ENCODE assay signal across 14 cellular contexts in genomic region chr19:54747614-54748322, GRCh38. TPM values are rescaled to one million over a fixed set of nuclear protein-coding genes. Genes with fewer than 3 reads are reported as not detected.
A peak's percentile ranks its signal among the peaks of the same experiment; 100 is the strongest.
DNase-seq lines count a peak whose midpoint lies in the region; ATAC-seq and TF ChIP-seq lines count a peak whose summit lies in the region.
"Not testable (repeated sequence)": the region's sequence is repeated elsewhere in the genome, so short reads cannot be mapped to it uniquely, and the experiment has no call there.
"Had no signal": no experiment of that assay in that cellular context is flagged by ENCODE, and none has a peak within 500 bp of the region (broad histone marks: within the 10 kb centered on the region; RNA-seq: fewer than 3 reads in every experiment).

No MANE protein-coding gene starts in this region.

- peak; percentile 45 for DNase-seq in A172 (ENCODE audit: low spot score)
- DNase-seq in GF-D8 (lab: John Stamatoyannopoulos, UW), result peak; percentile 64
- peak; percentile 6 for DNase-seq in KBM-7
- DNase-seq in MV-4-11 (lab: John Stamatoyannopoulos, UW), result peak; percentile 98
- peak; percentile 40 for DNase-seq in OCI-M1 (lab: John Stamatoyannopoulos, UW)
- peak; percentile 52 to 71 for DNase-seq in SJSA1 (ENCODE audit: low read depth in 1 of 2, low spot score in 2 of 2)
- peak; percentile 83 for DNase-seq in MCF 10A (ENCODE audit: unreplicated experiment)
- DNase-seq in naive thymus-derived CD4-positive, alpha-beta T cell, result not testable (repeated sequence)

- peak; percentile 54 for ATAC-seq in naive thymus-derived CD4-positive, alpha-beta T cell

- in situ Hi-C loops in KBM-7 (cut with MboI; ENCODE audit: low pct_unique_long_range_greater_than_20kb, low sequenced_read_pairs), result not testable (repeated sequence)

- not testable (repeated sequence) for H3K9me3 ChIP-seq in SJSA1 (replicated peaks); naive thymus-derived CD4-positive, alpha-beta T cell (ENCODE audit: control insufficient read depth in 2 of 3, low read length in 3 of 3)

- not testable (repeated sequence) for H3K27ac Mint-ChIP-seq in MCF 10A (ENCODE audit: low read depth, unreplicated experiment); naive thymus-derived CD4-positive, alpha-beta T cell

- H3K4me3 Mint-ChIP-seq in MCF 10A (ENCODE audit: unreplicated experiment); naive thymus-derived CD4-positive, alpha-beta T cell: not testable (repeated sequence)

- H3K27me3 ChIP-seq in SJSA1 (replicated peaks); naive thymus-derived CD4-positive, alpha-beta T cell (ENCODE audit: control insufficient read depth in 2 of 2, insufficient read depth in 2 of 2, low read length in 2 of 2): not testable (repeated sequence)

- CTCF ChIA-PET in MCF 10A (lab: Yijun Ruan, JAX); naive thymus-derived CD4-positive, alpha-beta T cell (lab: Charles Lee): not testable (repeated sequence)

- not testable (repeated sequence) for BruUV-seq in MCF 10A (replicated peaks; lab: Mats Ljungman, UMichigan)

- intact Hi-C loops in MCF 10A (cut with micrococcal nuclease); naive thymus-derived CD4-positive, alpha-beta T cell (cut with micrococcal nuclease): not testable (repeated sequence)

- TF ChIP-seq CTCF in MCF 10A (IDR thresholded peaks at IDR 0.05; ENCODE audit: unreplicated experiment), result not testable (repeated sequence)

- not testable (repeated sequence) for H3K4me1 Mint-ChIP-seq in MCF 10A (ENCODE audit: insufficient read depth, unreplicated experiment); naive thymus-derived CD4-positive, alpha-beta T cell

- H3K36me3 Mint-ChIP-seq in MCF 10A (ENCODE audit: insufficient read depth, unreplicated experiment); naive thymus-derived CD4-positive, alpha-beta T cell: not testable (repeated sequence)

- H3K27me3 Mint-ChIP-seq in MCF 10A (ENCODE audit: insufficient read depth, unreplicated experiment), result not testable (repeated sequence)
- peaks cover 0 to 27% (median 0%) of the 10 kb centered on the region in 5 donors for H3K27me3 Mint-ChIP-seq in naive thymus-derived CD4-positive, alpha-beta T cell

- H3K9me3 Mint-ChIP-seq in MCF 10A (ENCODE audit: unreplicated experiment), result peaks cover 27% of the 10 kb centered on the region
- H3K9me3 Mint-ChIP-seq in naive thymus-derived CD4-positive, alpha-beta T cell, result peaks cover 0 to 29% (median 4%) of the 10 kb centered on the region in 11 donors

- not testable (repeated sequence) for H3K4me3 ChIP-seq in SJSA1; naive thymus-derived CD4-positive, alpha-beta T cell (ENCODE audit: low read length)

- POLR2A ChIA-PET in MCF 10A (lab: Yijun Ruan, JAX), result interaction anchor here (1.1 to 1.3 kb wide), 2 partner anchors 9 to 16 kb away, joined by 4 read pairs; no protein-coding TSS in a partner anchor
- POLR2A ChIA-PET in naive thymus-derived CD4-positive, alpha-beta T cell (lab: Charles Lee), result not testable (repeated sequence)

- not testable (repeated sequence) for H3K4me1 ChIP-seq in SJSA1 (replicated peaks); naive thymus-derived CD4-positive, alpha-beta T cell (ENCODE audit: control insufficient read depth in 2 of 2, insufficient read depth in 2 of 2, low read length in 2 of 2)

- not testable (repeated sequence) for H3K36me3 ChIP-seq in SJSA1; naive thymus-derived CD4-positive, alpha-beta T cell (ENCODE audit: control insufficient read depth in 2 of 3, insufficient read depth in 3 of 3, low read length in 3 of 3)

- H3K27ac ChIP-seq in SJSA1, result peak overlapping the region; percentile 19; the same call in 1 of the 2 replicates
- H3K27ac ChIP-seq in naive thymus-derived CD4-positive, alpha-beta T cell (ENCODE audit: low read depth, low read length), result not testable (repeated sequence)

RNA-seq across cellular contexts. Expression of gene KIR2DL3, which starts 9.5 kb away (rescaled TPM):
- not detected in 2 replicates for total RNA-seq in A172 (2014; rRNA removed; shearing (Covaris generic))
- not detected in 2 replicates for total RNA-seq in SJSA1 (2014; rRNA removed; shearing (Covaris generic))
- total RNA-seq in MCF 10A (2022), result not detected in 2 replicates
- 1 to 10 TPM in 1 of 5 experiments, under 1 TPM in 1, not detected in 3; 0.27 to 4.0 TPM for total RNA-seq in naive thymus-derived CD4-positive, alpha-beta T cell
- polyA plus RNA-seq in naive thymus-derived CD4-positive, alpha-beta T cell, result under 1 TPM in 1 of 2 donors, not detected in 1; 0.11 TPM
- total RNA-seq: Calu3; CD4-positive, alpha-beta memory T cell; GM23338; Peyer's patch; SJCRH30 had no signal
- polyA plus RNA-seq: AG04450; CD4-positive, alpha-beta memory T cell; GM23338 had no signal

RNA-seq across cellular contexts. Expression of gene KIR2DL1, which starts 21.8 kb away (rescaled TPM):
- not detected in 2 replicates for total RNA-seq in A172 (2014; rRNA removed; shearing (Covaris generic))
- not detected in 2 replicates for total RNA-seq in SJSA1 (2014; rRNA removed; shearing (Covaris generic))
- not detected in 2 replicates for total RNA-seq in MCF 10A (2022)
- 1 to 10 TPM in 2 of 5 experiments, not detected in 3; 1.0 to 1.2 TPM for total RNA-seq in naive thymus-derived CD4-positive, alpha-beta T cell
- not detected for polyA plus RNA-seq in naive thymus-derived CD4-positive, alpha-beta T cell
- total RNA-seq: Calu3; CD4-positive, alpha-beta memory T cell; GM23338; Peyer's patch; SJCRH30 had no signal
- polyA plus RNA-seq: AG04450, GM23338 had no signal

RNA-seq across cellular contexts. Expression of gene KIR3DL3, which starts 23.5 kb away (rescaled TPM):
- total RNA-seq in A172 (2014; rRNA removed; shearing (Covaris generic)), result not detected in 2 replicates
- not detected in 2 replicates for total RNA-seq in SJSA1 (2014; rRNA removed; shearing (Covaris generic))
- not detected in 2 replicates for total RNA-seq in MCF 10A (2022)
- total RNA-seq in naive thymus-derived CD4-positive, alpha-beta T cell, result not detected
- not detected for polyA plus RNA-seq in naive thymus-derived CD4-positive, alpha-beta T cell
- total RNA-seq: Calu3; CD4-positive, alpha-beta memory T cell; GM23338; Peyer's patch; SJCRH30 had no signal
- polyA plus RNA-seq: AG04450; CD4-positive, alpha-beta memory T cell; GM23338 had no signal

RNA-seq across cellular contexts. Expression of gene KIR2DL4, which starts 55.6 kb away (rescaled TPM):
- not detected in 2 replicates for total RNA-seq in A172 (2014; rRNA removed; shearing (Covaris generic))
- not detected in 2 replicates for total RNA-seq in SJSA1 (2014; rRNA removed; shearing (Covaris generic))
- total RNA-seq in MCF 10A (2022), result not detected in 2 replicates
- total RNA-seq in naive thymus-derived CD4-positive, alpha-beta T cell, result under 1 TPM in 3 of 5 experiments, not detected in 2; 0.15 to 0.48 (median 0.44) TPM
- polyA plus RNA-seq in naive thymus-derived CD4-positive, alpha-beta T cell, result not detected
- total RNA-seq: Calu3; CD4-positive, alpha-beta memory T cell; GM23338; SJCRH30 had no signal
- polyA plus RNA-seq: AG04450; CD4-positive, alpha-beta memory T cell; GM23338 had no signal
